In genomic region chr14:32531942-32532341, GRCh38 we compare ENCODE assay signal across 30 cellular contexts.
"Had no signal": no experiment of that assay in that cellular context is flagged by ENCODE, and none has a peak within 500 bp of the region (broad histone marks: within the 10 kb centered on the region; RNA-seq: fewer than 3 reads in every experiment).

No MANE protein-coding gene starts in this region.

- H3K27ac Mint-ChIP-seq: activated B cell treated with CpG ODN at 0.5 μM for 24 hours; activated CD8-positive, alpha-beta T cell treated with anti-CD3 and anti-CD28 coated beads for 36 hours; activated naive CD8-positive, alpha-beta T cell; activated T-helper 17 cell treated with anti-CD3 and anti-CD28 coated beads, Interleukin-2, amount 50 U/mL, for 72 hours; T-helper 17 cell; T-helper 2 cell treated with Interferon-gamma antibody and Interleukin-4, amounts not matched to agents 5 μg/mL and 100 μg/mL, for 36 hours had no signal

- H3K36me3 Mint-ChIP-seq: activated naive CD8-positive, alpha-beta T cell had no signal

- H3K27me3 ChIP-seq: brain microvascular endothelial cell, esophagus squamous epithelium had no signal

- H3K4me1 Mint-ChIP-seq: activated B cell treated with CpG ODN at 0.5 μM for 24 hours; activated T-helper 17 cell treated with anti-CD3 and anti-CD28 coated beads, Interleukin-2, amount 50 U/mL, for 72 hours; T-helper 17 cell had no signal

- DNase-seq: activated B cell treated with CpG ODN at 0.5 μM for 24 hours; activated CD4-positive, alpha-beta T cell treated with anti-CD3 and anti-CD28 coated beads for 48 hours; activated CD4-positive, alpha-beta T cell treated with anti-CD3 and anti-CD28 coated beads, Interleukin-2, amount 50 U/mL, for 1 hour; activated CD4-positive, alpha-beta T cell treated with anti-CD3 and anti-CD28 coated beads, Interleukin-2, amount 50 U/mL, for 48 hours; activated CD8-positive, alpha-beta memory T cell treated with anti-CD3 and anti-CD28 coated beads for 24 hours; activated CD8-positive, alpha-beta T cell treated with anti-CD3 and anti-CD28 coated beads for 36 hours; activated effector memory CD4-positive, alpha-beta T cell treated with Interleukin-2 at 50 U/mL for 16 hours; activated gamma-delta T cell treated with Interleukin-2 at 50 U/mL for 16 hours; activated naive CD4-positive, alpha-beta T cell treated with anti-CD3 and anti-CD28 coated beads, Interleukin-2, amount 50 U/mL, for 16 hours; activated naive CD4-positive, alpha-beta T cell treated with Interleukin-2 at 50 U/mL for 16 hours; activated T-cell treated with anti-CD3 and anti-CD28 coated beads, Interleukin-2, amount 50 U/mL, for 4 hours; amniotic stem cell; anterior cingulate cortex; brain microvascular endothelial cell; caudate nucleus; cortex of kidney; dermis blood vessel endothelial cell; effector CD8-positive, alpha-beta T cell; esophagus squamous epithelium; foreskin melanocyte; head of caudate nucleus; T-helper 1 cell; T-helper 17 cell; T1000; WERI-Rb-1 had no signal

- H3K4me3 ChIP-seq: esophagus squamous epithelium had no signal

- H3K4me3 Mint-ChIP-seq: activated B cell treated with CpG ODN at 0.5 μM for 24 hours; activated CD8-positive, alpha-beta T cell treated with anti-CD3 and anti-CD28 coated beads for 36 hours; activated naive CD8-positive, alpha-beta T cell; activated T-cell treated with anti-CD3 and anti-CD28 coated beads, Interleukin-2, amount 50 U/mL, for 4 hours; activated T-helper 17 cell treated with anti-CD3 and anti-CD28 coated beads, Interleukin-2, amount 50 U/mL, for 72 hours; T-helper 17 cell; T-helper 2 cell treated with Interferon-gamma antibody and Interleukin-4, amounts not matched to agents 5 μg/mL and 100 μg/mL, for 36 hours had no signal

- H3K36me3 ChIP-seq: brain microvascular endothelial cell, esophagus squamous epithelium, WERI-Rb-1 had no signal

- H3K9me3 Mint-ChIP-seq: activated B cell treated with CpG ODN at 0.5 μM for 24 hours; activated CD8-positive, alpha-beta T cell treated with anti-CD3 and anti-CD28 coated beads for 36 hours; activated T-cell treated with anti-CD3 and anti-CD28 coated beads, Interleukin-2, amount 50 U/mL, for 4 hours; activated T-helper 17 cell treated with anti-CD3 and anti-CD28 coated beads, Interleukin-2, amount 50 U/mL, for 72 hours; T-helper 2 cell treated with Interferon-gamma antibody and Interleukin-4, amounts not matched to agents 5 μg/mL and 100 μg/mL, for 36 hours had no signal

- H3K9me3 ChIP-seq: esophagus squamous epithelium had no signal

- ATAC-seq: activated CD4-positive, CD25-positive, alpha-beta regulatory T cell treated with anti-CD3 and anti-CD28 coated beads, Interleukin-2, amount 50 U/mL, for 24 hours; activated CD8-positive, alpha-beta T cell treated with anti-CD3 and anti-CD28 coated beads for 36 hours; activated T-cell treated with anti-CD3 and anti-CD28 coated beads, Interleukin-2, amount 50 U/mL, for 4 hours; activated T-helper 17 cell treated with anti-CD3 and anti-CD28 coated beads, Interleukin-2, amount 50 U/mL, for 72 hours; T-helper 17 cell had no signal

- H3K27me3 Mint-ChIP-seq: activated CD8-positive, alpha-beta T cell treated with anti-CD3 and anti-CD28 coated beads for 36 hours; activated naive CD8-positive, alpha-beta T cell had no signal

- H3K4me1 ChIP-seq: esophagus squamous epithelium had no signal

- H3K27ac ChIP-seq: brain microvascular endothelial cell, epithelial cell of prostate, esophagus squamous epithelium, WERI-Rb-1 had no signal
